ENCODE assay signal across 1 cellular context in genomic region chr1:30743584-30744059, GRCh38.
TF ChIP-seq lines count a peak whose summit lies in the region.

No MANE protein-coding gene starts in this region.

TF ChIP-seq in GM12878, 131 proteins besides CTCF, POLR2A, EP300 and RAD21 (continued from another document and continues in another):
- TF ChIP-seq, protein P1, sequence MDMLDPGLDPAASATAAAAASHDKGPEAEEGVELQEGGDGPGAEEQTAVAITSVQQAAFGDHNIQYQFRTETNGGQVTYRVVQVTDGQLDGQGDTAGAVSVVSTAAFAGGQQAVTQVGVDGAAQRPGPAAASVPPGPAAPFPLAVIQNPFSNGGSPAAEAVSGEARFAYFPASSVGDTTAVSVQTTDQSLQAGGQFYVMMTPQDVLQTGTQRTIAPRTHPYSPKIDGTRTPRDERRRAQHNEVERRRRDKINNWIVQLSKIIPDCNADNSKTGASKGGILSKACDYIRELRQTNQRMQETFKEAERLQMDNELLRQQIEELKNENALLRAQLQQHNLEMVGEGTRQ (IDR thresholded peaks at IDR 0.05; ENCODE audit: borderline replicate concordance, low read depth, low read length) = no peak
- no peak for TF ChIP-seq TCF7 (IDR thresholded peaks at IDR 0.05; ENCODE audit: borderline replicate concordance)
- TF ChIP-seq E2F8 (IDR thresholded peaks at IDR 0.05; ENCODE audit: low read depth, partially characterized antibody) = no peak
- TF ChIP-seq, protein P2, sequence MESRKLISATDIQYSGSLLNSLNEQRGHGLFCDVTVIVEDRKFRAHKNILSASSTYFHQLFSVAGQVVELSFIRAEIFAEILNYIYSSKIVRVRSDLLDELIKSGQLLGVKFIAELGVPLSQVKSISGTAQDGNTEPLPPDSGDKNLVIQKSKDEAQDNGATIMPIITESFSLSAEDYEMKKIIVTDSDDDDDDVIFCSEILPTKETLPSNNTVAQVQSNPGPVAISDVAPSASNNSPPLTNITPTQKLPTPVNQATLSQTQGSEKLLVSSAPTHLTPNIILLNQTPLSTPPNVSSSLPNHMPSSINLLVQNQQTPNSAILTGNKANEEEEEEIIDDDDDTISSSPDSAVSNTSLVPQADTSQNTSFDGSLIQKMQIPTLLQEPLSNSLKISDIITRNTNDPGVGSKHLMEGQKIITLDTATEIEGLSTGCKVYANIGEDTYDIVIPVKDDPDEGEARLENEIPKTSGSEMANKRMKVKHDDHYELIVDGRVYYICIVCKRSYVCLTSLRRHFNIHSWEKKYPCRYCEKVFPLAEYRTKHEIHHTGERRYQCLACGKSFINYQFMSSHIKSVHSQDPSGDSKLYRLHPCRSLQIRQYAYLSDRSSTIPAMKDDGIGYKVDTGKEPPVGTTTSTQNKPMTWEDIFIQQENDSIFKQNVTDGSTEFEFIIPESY (IDR thresholded peaks at IDR 0.05) = no peak
- no peak for TF ChIP-seq CEBPB (IDR thresholded peaks at IDR 0.05; ENCODE audit: borderline replicate concordance in 1 of 2, low read depth in 2 of 2, low read length in 2 of 2)
- TF ChIP-seq TBL1XR1 (IDR thresholded peaks at IDR 0.05; ENCODE audit: low read depth, low read length) = no peak
- peak; percentile 41; the same call in 1 of the 2 replicates for TF ChIP-seq POLR2AphosphoS2 (IDR thresholded peaks at IDR 0.05; ENCODE audit: low read depth, low read length)
- peak; percentile 13 for TF ChIP-seq MEF2B (IDR thresholded peaks at IDR 0.05; ENCODE audit: partially characterized antibody, poor library complexity, severe bottlenecking)
- 0 out of 2 replicates have a peak, but pooled peaks have one; percentile 77 for TF ChIP-seq NFXL1 (IDR thresholded peaks at IDR 0.05; ENCODE audit: borderline replicate concordance)
- TF ChIP-seq PKNOX1 (IDR thresholded peaks at IDR 0.05) = peak; percentile 74
- TF ChIP-seq POLR2AphosphoS5 (IDR thresholded peaks at IDR 0.05; ENCODE audit: low read length) = 0 out of 2 replicates have a peak, but pooled peaks have one; percentile 12
- TF ChIP-seq ZNF384 (IDR thresholded peaks at IDR 0.05; ENCODE audit: borderline replicate concordance, low read depth, low read length) = peak; percentile 99
- TF ChIP-seq, protein P3, sequence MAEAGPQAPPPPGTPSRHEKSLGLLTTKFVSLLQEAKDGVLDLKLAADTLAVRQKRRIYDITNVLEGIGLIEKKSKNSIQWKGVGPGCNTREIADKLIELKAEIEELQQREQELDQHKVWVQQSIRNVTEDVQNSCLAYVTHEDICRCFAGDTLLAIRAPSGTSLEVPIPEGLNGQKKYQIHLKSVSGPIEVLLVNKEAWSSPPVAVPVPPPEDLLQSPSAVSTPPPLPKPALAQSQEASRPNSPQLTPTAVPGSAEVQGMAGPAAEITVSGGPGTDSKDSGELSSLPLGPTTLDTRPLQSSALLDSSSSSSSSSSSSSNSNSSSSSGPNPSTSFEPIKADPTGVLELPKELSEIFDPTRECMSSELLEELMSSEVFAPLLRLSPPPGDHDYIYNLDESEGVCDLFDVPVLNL (IDR thresholded peaks at IDR 0.05; ENCODE audit: low read depth, low read length) = no peak
- peak; percentile 64; the same call in 1 of the 2 replicates for TF ChIP-seq SIN3A (IDR thresholded peaks at IDR 0.05; ENCODE audit: low read depth, low read length)
- no peak for TF ChIP-seq HDAC6 (IDR thresholded peaks at IDR 0.05; ENCODE audit: unreplicated experiment)
- TF ChIP-seq TARDBP (IDR thresholded peaks at IDR 0.05; ENCODE audit: borderline replicate concordance) = 0 out of 2 replicates have a peak, but pooled peaks have one; percentile 61
- peak; percentile 46; the same call in 1 of the 2 replicates for TF ChIP-seq ESRRA (IDR thresholded peaks at IDR 0.05; ENCODE audit: low read length)
- TF ChIP-seq, protein P4, sequence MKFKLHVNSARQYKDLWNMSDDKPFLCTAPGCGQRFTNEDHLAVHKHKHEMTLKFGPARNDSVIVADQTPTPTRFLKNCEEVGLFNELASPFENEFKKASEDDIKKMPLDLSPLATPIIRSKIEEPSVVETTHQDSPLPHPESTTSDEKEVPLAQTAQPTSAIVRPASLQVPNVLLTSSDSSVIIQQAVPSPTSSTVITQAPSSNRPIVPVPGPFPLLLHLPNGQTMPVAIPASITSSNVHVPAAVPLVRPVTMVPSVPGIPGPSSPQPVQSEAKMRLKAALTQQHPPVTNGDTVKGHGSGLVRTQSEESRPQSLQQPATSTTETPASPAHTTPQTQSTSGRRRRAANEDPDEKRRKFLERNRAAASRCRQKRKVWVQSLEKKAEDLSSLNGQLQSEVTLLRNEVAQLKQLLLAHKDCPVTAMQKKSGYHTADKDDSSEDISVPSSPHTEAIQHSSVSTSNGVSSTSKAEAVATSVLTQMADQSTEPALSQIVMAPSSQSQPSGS (IDR thresholded peaks at IDR 0.05; ENCODE audit: low read length) = no peak
- TF ChIP-seq CBFB (IDR thresholded peaks at IDR 0.05; ENCODE audit: low read depth) = peak; percentile 15; the same call in 1 of the 2 replicates
- no peak; the same call in 1 of the 2 replicates for TF ChIP-seq NR2F1 (conservative IDR thresholded peaks at IDR 0.05)
- peak in 1 of 2 experiments; percentile 26; a peak in 2 of 4 replicates for TF ChIP-seq IKZF2 (IDR thresholded peaks at IDR 0.05)
- TF ChIP-seq, protein P5, sequence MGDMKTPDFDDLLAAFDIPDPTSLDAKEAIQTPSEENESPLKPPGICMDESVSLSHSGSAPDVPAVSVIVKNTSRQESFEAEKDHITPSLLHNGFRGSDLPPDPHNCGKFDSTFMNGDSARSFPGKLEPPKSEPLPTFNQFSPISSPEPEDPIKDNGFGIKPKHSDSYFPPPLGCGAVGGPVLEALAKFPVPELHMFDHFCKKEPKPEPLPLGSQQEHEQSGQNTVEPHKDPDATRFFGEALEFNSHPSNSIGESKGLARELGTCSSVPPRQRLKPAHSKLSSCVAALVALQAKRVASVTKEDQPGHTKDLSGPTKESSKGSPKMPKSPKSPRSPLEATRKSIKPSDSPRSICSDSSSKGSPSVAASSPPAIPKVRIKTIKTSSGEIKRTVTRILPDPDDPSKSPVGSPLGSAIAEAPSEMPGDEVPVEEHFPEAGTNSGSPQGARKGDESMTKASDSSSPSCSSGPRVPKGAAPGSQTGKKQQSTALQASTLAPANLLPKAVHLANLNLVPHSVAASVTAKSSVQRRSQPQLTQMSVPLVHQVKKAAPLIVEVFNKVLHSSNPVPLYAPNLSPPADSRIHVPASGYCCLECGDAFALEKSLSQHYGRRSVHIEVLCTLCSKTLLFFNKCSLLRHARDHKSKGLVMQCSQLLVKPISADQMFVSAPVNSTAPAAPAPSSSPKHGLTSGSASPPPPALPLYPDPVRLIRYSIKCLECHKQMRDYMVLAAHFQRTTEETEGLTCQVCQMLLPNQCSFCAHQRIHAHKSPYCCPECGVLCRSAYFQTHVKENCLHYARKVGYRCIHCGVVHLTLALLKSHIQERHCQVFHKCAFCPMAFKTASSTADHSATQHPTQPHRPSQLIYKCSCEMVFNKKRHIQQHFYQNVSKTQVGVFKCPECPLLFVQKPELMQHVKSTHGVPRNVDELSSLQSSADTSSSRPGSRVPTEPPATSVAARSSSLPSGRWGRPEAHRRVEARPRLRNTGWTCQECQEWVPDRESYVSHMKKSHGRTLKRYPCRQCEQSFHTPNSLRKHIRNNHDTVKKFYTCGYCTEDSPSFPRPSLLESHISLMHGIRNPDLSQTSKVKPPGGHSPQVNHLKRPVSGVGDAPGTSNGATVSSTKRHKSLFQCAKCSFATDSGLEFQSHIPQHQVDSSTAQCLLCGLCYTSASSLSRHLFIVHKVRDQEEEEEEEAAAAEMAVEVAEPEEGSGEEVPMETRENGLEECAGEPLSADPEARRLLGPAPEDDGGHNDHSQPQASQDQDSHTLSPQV (IDR thresholded peaks at IDR 0.05) = no peak
- TF ChIP-seq GABPA (IDR thresholded peaks at IDR 0.05; ENCODE audit: low read depth) = no peak
- TF ChIP-seq USF1 (IDR thresholded peaks at IDR 0.05; ENCODE audit: borderline replicate concordance, extremely low read length, insufficient read depth, low read depth, low read length) = no peak
- peak; percentile 89; the same call in 1 of the 2 replicates for TF ChIP-seq CHD1 (IDR thresholded peaks at IDR 0.05; ENCODE audit: low read depth, low read length)
- peak; percentile 76 for TF ChIP-seq RAD51 (IDR thresholded peaks at IDR 0.05)
- no peak for TF ChIP-seq RB1 (IDR thresholded peaks at IDR 0.05; ENCODE audit: borderline replicate concordance)
- TF ChIP-seq CREM (IDR thresholded peaks at IDR 0.05; ENCODE audit: low read depth) = peak; percentile 38; the same call in 1 of the 2 replicates
- TF ChIP-seq ZNF622 (IDR thresholded peaks at IDR 0.05) = no peak
- peak; percentile 35 to 72; a peak in 3 of 4 replicates for TF ChIP-seq BHLHE40 (IDR thresholded peaks at IDR 0.05; ENCODE audit: borderline replicate concordance in 1 of 2, low read depth in 2 of 2, low read length in 1 of 2)
- no peak for TF ChIP-seq BCLAF1 (IDR thresholded peaks at IDR 0.05)
- TF ChIP-seq ELK1 (IDR thresholded peaks at IDR 0.05; ENCODE audit: low read depth, low read length) = no peak
- TF ChIP-seq ETV6 (conservative IDR thresholded peaks at IDR 0.05 in 1 of 2, IDR thresholded peaks at IDR 0.05 in 1 of 2; ENCODE audit: borderline replicate concordance in 1 of 2, low read depth in 1 of 2) = no peak; a peak in 1 of 4 replicates
- no peak for TF ChIP-seq YBX1 (IDR thresholded peaks at IDR 0.05)
- no peak for TF ChIP-seq NRF1 (conservative IDR thresholded peaks at IDR 0.05; ENCODE audit: low read depth, low read length)
- TF ChIP-seq BRCA1 (IDR thresholded peaks at IDR 0.05; ENCODE audit: low read depth, low read length) = no peak
- TF ChIP-seq, protein P6, sequence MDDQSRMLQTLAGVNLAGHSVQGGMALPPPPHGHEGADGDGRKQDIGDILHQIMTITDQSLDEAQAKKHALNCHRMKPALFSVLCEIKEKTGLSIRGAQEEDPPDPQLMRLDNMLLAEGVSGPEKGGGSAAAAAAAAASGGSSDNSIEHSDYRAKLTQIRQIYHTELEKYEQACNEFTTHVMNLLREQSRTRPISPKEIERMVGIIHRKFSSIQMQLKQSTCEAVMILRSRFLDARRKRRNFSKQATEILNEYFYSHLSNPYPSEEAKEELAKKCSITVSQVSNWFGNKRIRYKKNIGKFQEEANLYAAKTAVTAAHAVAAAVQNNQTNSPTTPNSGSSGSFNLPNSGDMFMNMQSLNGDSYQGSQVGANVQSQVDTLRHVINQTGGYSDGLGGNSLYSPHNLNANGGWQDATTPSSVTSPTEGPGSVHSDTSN (IDR thresholded peaks at IDR 0.05; ENCODE audit: insufficient replicate concordance, low read depth, low read length) = peak; percentile 68
- TF ChIP-seq EGR1 (IDR thresholded peaks at IDR 0.05; ENCODE audit: borderline replicate concordance in 1 of 2, low read depth in 2 of 2, low read length in 2 of 2) = peak in 1 of 2 experiments; percentile 64; a peak in 1 of 3 replicates
